ENCODE assay signal across 18 cellular contexts in the genomic region with DNA sequence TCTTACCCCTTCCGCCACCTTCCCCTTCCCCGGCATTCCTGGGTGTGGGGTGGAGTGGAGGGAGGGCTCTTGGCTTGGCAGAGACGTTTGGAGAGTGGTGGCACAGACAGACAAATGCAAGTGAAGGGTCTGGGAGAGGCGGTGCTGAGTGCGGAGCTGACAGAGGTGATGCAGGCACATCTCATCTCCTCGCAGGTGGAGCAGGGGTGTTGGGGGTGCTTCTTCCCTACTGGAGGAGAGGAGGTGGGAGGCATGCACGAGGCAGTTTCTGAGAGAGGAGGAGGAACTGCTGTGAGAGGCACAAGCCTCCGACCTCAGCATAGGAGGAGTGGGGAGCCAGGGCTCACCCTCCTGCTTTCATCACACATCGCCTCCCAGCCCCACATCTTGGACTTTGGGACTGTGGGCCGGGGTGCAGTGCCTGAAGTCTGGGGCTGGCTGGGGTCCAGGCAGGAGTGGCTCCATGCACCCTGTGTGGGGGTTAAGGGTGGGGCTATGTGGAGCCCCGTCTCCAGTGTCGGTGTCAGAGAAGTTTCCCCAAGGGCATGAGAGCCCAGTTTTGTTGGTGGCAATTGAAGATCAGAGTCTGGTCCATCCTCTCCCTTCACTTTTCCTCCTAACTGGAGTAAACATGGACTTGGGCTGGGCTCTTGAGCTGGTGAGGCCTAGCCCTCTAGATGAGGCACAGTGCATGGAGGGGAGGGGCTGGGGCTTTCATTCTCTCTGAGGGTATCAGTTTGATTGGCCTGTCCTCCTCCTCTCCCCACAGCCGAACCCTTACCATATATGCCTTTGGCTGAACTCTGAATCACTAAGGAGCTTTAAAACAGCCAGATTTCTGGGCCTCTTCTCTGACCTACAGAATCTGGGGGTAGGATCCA. TPM values are rescaled to one million over a fixed set of nuclear protein-coding genes. Genes with fewer than 3 reads are reported as not detected.
A peak's percentile ranks its signal among the peaks of the same experiment; 100 is the strongest.
DNase-seq lines count a peak whose midpoint lies in the region; ATAC-seq and TF ChIP-seq lines count a peak whose summit lies in the region.
"Had no signal": no experiment of that assay in that cellular context is flagged by ENCODE, and none has a peak within 500 bp of the region (broad histone marks: within the 10 kb centered on the region; RNA-seq: fewer than 3 reads in every experiment).

No MANE protein-coding gene starts in this region.

- no peaks in the 10 kb centered on the region for H3K27me3 ChIP-seq in right lobe of liver

- CTCF ChIA-PET in activated CD8-positive, alpha-beta memory T cell treated with anti-CD3 and anti-CD28 coated beads, Interleukin-2, amount 10 ng/mL, durations not matched to agents 7 days and 5 days (lab: Charles Lee): interaction anchor here (0.6 to 0.8 kb wide), 2 partner anchors 9 to 186 kb away, joined by 3 read pairs; no protein-coding TSS in a partner anchor

- H3K27me3 Mint-ChIP-seq in activated naive CD8-positive, alpha-beta T cell treated with anti-CD3 and anti-CD28 coated beads, Interleukin-2, amount 10 ng/mL, durations not matched to agents 7 days and 5 days: peaks cover 51% of the 10 kb centered on the region
- H3K27me3 Mint-ChIP-seq in activated naive CD8-positive, alpha-beta T cell treated with anti-CD3 and anti-CD28 coated beads for 36 hours: peaks cover 50% of the 10 kb centered on the region
- peaks cover 34% of the 10 kb centered on the region for H3K27me3 Mint-ChIP-seq in activated naive CD8-positive, alpha-beta T cell treated with anti-CD3 and anti-CD28 coated beads, Interleukin-2, amount 50 U/mL, for 24 hours
- peaks cover 66% of the 10 kb centered on the region for H3K27me3 Mint-ChIP-seq in type B pancreatic cell
- H3K27me3 Mint-ChIP-seq in activated CD8-positive, alpha-beta memory T cell treated with anti-CD3 and anti-CD28 coated beads, Interleukin-2, amount 10 ng/mL, durations not matched to agents 7 days and 5 days: peaks cover 62% of the 10 kb centered on the region

- TF ChIP-seq CTCF in right lobe of liver (IDR thresholded peaks at IDR 0.05) (no peak), type B pancreatic cell (conservative IDR thresholded peaks at IDR 0.05) (no peak)

- intact Hi-C loops in right lobe of liver (cut with DNase I): no loop called here

- peak overlapping the region; percentile 32 for H3K27ac Mint-ChIP-seq in activated naive CD8-positive, alpha-beta T cell treated with anti-CD3 and anti-CD28 coated beads, Interleukin-2, amount 10 ng/mL, durations not matched to agents 7 days and 5 days
- no peak overlapping the region for H3K27ac Mint-ChIP-seq in activated naive CD8-positive, alpha-beta T cell treated with anti-CD3 and anti-CD28 coated beads for 36 hours
- no peak overlapping the region for H3K27ac Mint-ChIP-seq in activated naive CD8-positive, alpha-beta T cell treated with anti-CD3 and anti-CD28 coated beads, Interleukin-2, amount 50 U/mL, for 24 hours
- peak overlapping the region; percentile 7 for H3K27ac Mint-ChIP-seq in type B pancreatic cell
- no peak overlapping the region for H3K27ac Mint-ChIP-seq in activated CD8-positive, alpha-beta memory T cell treated with anti-CD3 and anti-CD28 coated beads, Interleukin-2, amount 10 ng/mL, durations not matched to agents 7 days and 5 days
- H3K27ac Mint-ChIP-seq: activated naive CD4-positive, alpha-beta T cell treated with anti-CD3 and anti-CD28 coated beads, Interleukin-2, amount 10 ng/mL, durations not matched to agents 7 days and 5 days had no signal

- peaks cover 0 to 49% (median 19%) of the 10 kb centered on the region in 4 donors for H3K4me1 ChIP-seq in right lobe of liver
- H3K4me1 ChIP-seq: SJCRH30 had no signal

- POLR2A ChIA-PET in activated naive CD8-positive, alpha-beta T cell treated with anti-CD3 and anti-CD28 coated beads, Interleukin-2, amount 10 ng/mL, durations not matched to agents 7 days and 5 days (lab: Charles Lee): no interaction called here

- TF ChIP-seq POLR2A in right lobe of liver (IDR thresholded peaks at IDR 0.05): no peak

- peak overlapping the region; percentile 60 to 71 (median 69) for H3K27ac ChIP-seq in right lobe of liver
- H3K27ac ChIP-seq: left lung, neutrophil, SJCRH30 had no signal

- H3K4me1 Mint-ChIP-seq in activated naive CD8-positive, alpha-beta T cell treated with anti-CD3 and anti-CD28 coated beads, Interleukin-2, amount 10 ng/mL, durations not matched to agents 7 days and 5 days: peaks cover 7% of the 10 kb centered on the region
- peaks cover 9% of the 10 kb centered on the region for H3K4me1 Mint-ChIP-seq in activated naive CD8-positive, alpha-beta T cell treated with anti-CD3 and anti-CD28 coated beads for 36 hours
- peaks cover 5% of the 10 kb centered on the region for H3K4me1 Mint-ChIP-seq in activated naive CD8-positive, alpha-beta T cell treated with anti-CD3 and anti-CD28 coated beads, Interleukin-2, amount 50 U/mL, for 24 hours
- peaks cover 14% of the 10 kb centered on the region for H3K4me1 Mint-ChIP-seq in type B pancreatic cell (ENCODE audit: unreplicated experiment)
- peaks cover 17% of the 10 kb centered on the region for H3K4me1 Mint-ChIP-seq in activated CD8-positive, alpha-beta memory T cell treated with anti-CD3 and anti-CD28 coated beads, Interleukin-2, amount 10 ng/mL, durations not matched to agents 7 days and 5 days

- no peaks in the 10 kb centered on the region for H3K9me3 ChIP-seq in right lobe of liver
- H3K9me3 ChIP-seq: left lung, neutrophil, SJCRH30 had no signal

- H3K36me3 Mint-ChIP-seq in activated naive CD8-positive, alpha-beta T cell treated with anti-CD3 and anti-CD28 coated beads, Interleukin-2, amount 10 ng/mL, durations not matched to agents 7 days and 5 days: no peaks in the 10 kb centered on the region
- no peaks in the 10 kb centered on the region for H3K36me3 Mint-ChIP-seq in activated naive CD8-positive, alpha-beta T cell treated with anti-CD3 and anti-CD28 coated beads for 36 hours
- no peaks in the 10 kb centered on the region for H3K36me3 Mint-ChIP-seq in activated naive CD8-positive, alpha-beta T cell treated with anti-CD3 and anti-CD28 coated beads, Interleukin-2, amount 50 U/mL, for 24 hours (ENCODE audit: low read depth)
- H3K36me3 Mint-ChIP-seq in type B pancreatic cell: no peaks in the 10 kb centered on the region
- H3K36me3 Mint-ChIP-seq in activated CD8-positive, alpha-beta memory T cell treated with anti-CD3 and anti-CD28 coated beads, Interleukin-2, amount 10 ng/mL, durations not matched to agents 7 days and 5 days: no peaks in the 10 kb centered on the region
- H3K36me3 Mint-ChIP-seq: activated naive CD4-positive, alpha-beta T cell treated with anti-CD3 and anti-CD28 coated beads, Interleukin-2, amount 10 ng/mL, durations not matched to agents 7 days and 5 days had no signal

- ATAC-seq in activated naive CD8-positive, alpha-beta T cell treated with anti-CD3 and anti-CD28 coated beads, Interleukin-2, amount 10 ng/mL, durations not matched to agents 7 days and 5 days (ENCODE audit: low read depth): no peak
- ATAC-seq in activated naive CD8-positive, alpha-beta T cell treated with anti-CD3 and anti-CD28 coated beads, Interleukin-2, amount 50 U/mL, for 24 hours: peak; percentile 33
- peak; percentile 12 to 55 (median 34) for ATAC-seq in right lobe of liver
- ATAC-seq in activated CD8-positive, alpha-beta memory T cell treated with anti-CD3 and anti-CD28 coated beads, Interleukin-2, amount 10 ng/mL, durations not matched to agents 7 days and 5 days: no peak
- no peak for ATAC-seq in GM19455 (IDR thresholded peaks at IDR 0.05; ENCODE audit: unreplicated experiment)
- ATAC-seq: left lung had no signal

- no peaks in the 10 kb centered on the region for H3K36me3 ChIP-seq in right lobe of liver
- H3K36me3 ChIP-seq: left lung, neutrophil, SJCRH30 had no signal

- 13% methylated on average over 4 of the region's 13 CpGs for WGBS in right lobe of liver (ENCODE audit: insufficient coverage, low coverage, low lambda C conversion rate, missing lambda C conversion rate)

- no peaks in the 10 kb centered on the region for H3K9me3 Mint-ChIP-seq in activated naive CD8-positive, alpha-beta T cell treated with anti-CD3 and anti-CD28 coated beads, Interleukin-2, amount 10 ng/mL, durations not matched to agents 7 days and 5 days
- no peaks in the 10 kb centered on the region for H3K9me3 Mint-ChIP-seq in activated naive CD8-positive, alpha-beta T cell treated with anti-CD3 and anti-CD28 coated beads for 36 hours
- H3K9me3 Mint-ChIP-seq in activated naive CD8-positive, alpha-beta T cell treated with anti-CD3 and anti-CD28 coated beads, Interleukin-2, amount 50 U/mL, for 24 hours: no peaks in the 10 kb centered on the region
- no peaks in the 10 kb centered on the region for H3K9me3 Mint-ChIP-seq in type B pancreatic cell
- H3K9me3 Mint-ChIP-seq in activated CD8-positive, alpha-beta memory T cell treated with anti-CD3 and anti-CD28 coated beads, Interleukin-2, amount 10 ng/mL, durations not matched to agents 7 days and 5 days (ENCODE audit: low read depth): no peaks in the 10 kb centered on the region
- H3K9me3 Mint-ChIP-seq: activated naive CD4-positive, alpha-beta T cell treated with anti-CD3 and anti-CD28 coated beads, Interleukin-2, amount 10 ng/mL, durations not matched to agents 7 days and 5 days had no signal

- no peak for DNase-seq in activated naive CD8-positive, alpha-beta T cell treated with anti-CD3 and anti-CD28 coated beads, Interleukin-2, amount 10 ng/mL, durations not matched to agents 7 days and 5 days
- no peak for DNase-seq in activated naive CD8-positive, alpha-beta T cell treated with anti-CD3 and anti-CD28 coated beads for 36 hours
- DNase-seq in activated naive CD8-positive, alpha-beta T cell treated with anti-CD3 and anti-CD28 coated beads, Interleukin-2, amount 50 U/mL, for 24 hours: no peak
- peak; percentile 57 to 86 (median 82) for DNase-seq in right lobe of liver
- DNase-seq in type B pancreatic cell (ENCODE audit: extremely low spot score, unreplicated experiment): no peak
- DNase-seq in activated CD8-positive, alpha-beta memory T cell treated with anti-CD3 and anti-CD28 coated beads, Interleukin-2, amount 10 ng/mL, durations not matched to agents 7 days and 5 days: no peak
- no peak for DNase-seq in NK-92 treated with Interleukin-12 subunit alpha and Interleukin-12 subunit beta, amount 100 ng/mL, for 24 hours (lab: John Stamatoyannopoulos, UW)
- DNase-seq: activated naive CD4-positive, alpha-beta T cell treated with anti-CD3 and anti-CD28 coated beads, Interleukin-2, amount 10 ng/mL, durations not matched to agents 7 days and 5 days; hippocampal formation; left lung; NCI-H2029; SJCRH30 had no signal

- H3K4me3 Mint-ChIP-seq in activated naive CD8-positive, alpha-beta T cell treated with anti-CD3 and anti-CD28 coated beads, Interleukin-2, amount 10 ng/mL, durations not matched to agents 7 days and 5 days: no peak overlapping the region
- H3K4me3 Mint-ChIP-seq in activated naive CD8-positive, alpha-beta T cell treated with anti-CD3 and anti-CD28 coated beads for 36 hours: no peak overlapping the region
- no peak overlapping the region for H3K4me3 Mint-ChIP-seq in activated naive CD8-positive, alpha-beta T cell treated with anti-CD3 and anti-CD28 coated beads, Interleukin-2, amount 50 U/mL, for 24 hours
- H3K4me3 Mint-ChIP-seq in type B pancreatic cell: peak overlapping the region; percentile 39
- no peak overlapping the region for H3K4me3 Mint-ChIP-seq in activated CD8-positive, alpha-beta memory T cell treated with anti-CD3 and anti-CD28 coated beads, Interleukin-2, amount 10 ng/mL, durations not matched to agents 7 days and 5 days
- H3K4me3 Mint-ChIP-seq: activated naive CD4-positive, alpha-beta T cell treated with anti-CD3 and anti-CD28 coated beads, Interleukin-2, amount 10 ng/mL, durations not matched to agents 7 days and 5 days had no signal

- H3K4me3 ChIP-seq in right lobe of liver: peak overlapping the region in 2 of 3 donors; percentile 7 to 15
- H3K4me3 ChIP-seq: left lung, SJCRH30 had no signal

RNA-seq across cellular contexts. Expression of a gene that starts 20.2 kb away (rescaled TPM):
- total RNA-seq in activated naive CD8-positive, alpha-beta T cell treated with anti-CD3 and anti-CD28 coated beads, Interleukin-2, amount 10 ng/mL, durations not matched to agents 7 days and 5 days: not detected
- total RNA-seq in activated naive CD8-positive, alpha-beta T cell treated with anti-CD3 and anti-CD28 coated beads for 36 hours: not detected
- 100 to 1,000 TPM; 145 to 348 (median 185) TPM for total RNA-seq in right lobe of liver
- total RNA-seq in type B pancreatic cell (ENCODE audit: low replicate concordance): 0.12 TPM in 1 of 2 replicates, not detected in the other
- total RNA-seq in activated CD8-positive, alpha-beta memory T cell treated with anti-CD3 and anti-CD28 coated beads, Interleukin-2, amount 10 ng/mL, durations not matched to agents 7 days and 5 days: not detected
- total RNA-seq: A172, chondrocyte, epithelial cell of proximal tubule, left lung, SJCRH30, skeletal muscle tissue had no signal

RNA-seq across cellular contexts. Expression of a gene that starts 30.7 kb away (rescaled TPM):
- total RNA-seq in activated naive CD8-positive, alpha-beta T cell treated with anti-CD3 and anti-CD28 coated beads, Interleukin-2, amount 10 ng/mL, durations not matched to agents 7 days and 5 days: under 1 TPM; 0.47 to 0.62 TPM
- total RNA-seq in activated naive CD8-positive, alpha-beta T cell treated with anti-CD3 and anti-CD28 coated beads for 36 hours: 1 to 10 TPM; 1.4 to 1.5 TPM
- total RNA-seq in right lobe of liver: 1 to 10 TPM; 2.1 to 7.9 (median 5.2) TPM
- total RNA-seq in type B pancreatic cell (ENCODE audit: low replicate concordance): 1.1 and 2.9 TPM in 2 replicates
- total RNA-seq in activated CD8-positive, alpha-beta memory T cell treated with anti-CD3 and anti-CD28 coated beads, Interleukin-2, amount 10 ng/mL, durations not matched to agents 7 days and 5 days: under 1 TPM; 0.50 to 0.66 TPM
- total RNA-seq: A172, epithelial cell of proximal tubule, SJCRH30 had no signal

RNA-seq across cellular contexts. Expression of a gene that starts 34.6 kb away (rescaled TPM):
- not detected for total RNA-seq in activated naive CD8-positive, alpha-beta T cell treated with anti-CD3 and anti-CD28 coated beads, Interleukin-2, amount 10 ng/mL, durations not matched to agents 7 days and 5 days
- total RNA-seq in activated naive CD8-positive, alpha-beta T cell treated with anti-CD3 and anti-CD28 coated beads for 36 hours: under 1 TPM; 0.12 to 0.14 TPM
- total RNA-seq in right lobe of liver (1 to 10 TPM in 2 of 6 experiments, under 1 TPM in 4; 0.83 to 1.6 (median 0.87) TPM), type B pancreatic cell (ENCODE audit: low replicate concordance) (0.93 and 1.7 TPM in 2 replicates)
- under 1 TPM; 0.20 to 0.80 TPM for total RNA-seq in activated CD8-positive, alpha-beta memory T cell treated with anti-CD3 and anti-CD28 coated beads, Interleukin-2, amount 10 ng/mL, durations not matched to agents 7 days and 5 days
- total RNA-seq: A172, SJCRH30, skeletal muscle tissue had no signal

RNA-seq across cellular contexts. Expression of a gene that starts 48.6 kb away (rescaled TPM):
- 10 to 100 TPM; 42.2 to 43.7 TPM for total RNA-seq in activated naive CD8-positive, alpha-beta T cell treated with anti-CD3 and anti-CD28 coated beads, Interleukin-2, amount 10 ng/mL, durations not matched to agents 7 days and 5 days
- total RNA-seq in activated naive CD8-positive, alpha-beta T cell treated with anti-CD3 and anti-CD28 coated beads for 36 hours: 10 to 100 TPM; 55.8 to 56.1 TPM
- total RNA-seq in right lobe of liver (100 to 1,000 TPM in 2 of 6 experiments, 10 to 100 TPM in 4; 50.7 to 107 (median 62.4) TPM), type B pancreatic cell (ENCODE audit: low replicate concordance) (47.8 and 52.3 TPM in 2 replicates)
- total RNA-seq in activated CD8-positive, alpha-beta memory T cell treated with anti-CD3 and anti-CD28 coated beads, Interleukin-2, amount 10 ng/mL, durations not matched to agents 7 days and 5 days: 10 to 100 TPM; 54.0 to 60.0 TPM

Comparison
In these comparisons a context has a peak if more than half of its experiments do, and no peak if none do; other contexts are left out.
1. ATAC-seq: peak in activated naive CD8-positive, alpha-beta T cell treated with anti-CD3 and anti-CD28 coated beads, Interleukin-2, amount 50 U/mL, for 24 hours (single experiment) and right lobe of liver (4 of 4); none in activated naive CD8-positive, alpha-beta T cell treated with anti-CD3 and anti-CD28 coated beads, Interleukin-2, amount 10 ng/mL, durations not matched to agents 7 days and 5 days (single experiment), activated CD8-positive, alpha-beta memory T cell treated with anti-CD3 and anti-CD28 coated beads, Interleukin-2, amount 10 ng/mL, durations not matched to agents 7 days and 5 days (single experiment) and GM19455 (single experiment).
2. H3K27ac Mint-ChIP-seq: peak in activated naive CD8-positive, alpha-beta T cell treated with anti-CD3 and anti-CD28 coated beads, Interleukin-2, amount 10 ng/mL, durations not matched to agents 7 days and 5 days (single experiment) and type B pancreatic cell (single experiment); none in activated naive CD8-positive, alpha-beta T cell treated with anti-CD3 and anti-CD28 coated beads for 36 hours (single experiment), activated naive CD8-positive, alpha-beta T cell treated with anti-CD3 and anti-CD28 coated beads, Interleukin-2, amount 50 U/mL, for 24 hours (single experiment) and activated CD8-positive, alpha-beta memory T cell treated with anti-CD3 and anti-CD28 coated beads, Interleukin-2, amount 10 ng/mL, durations not matched to agents 7 days and 5 days (single experiment).
3. DNase-seq: peak in right lobe of liver (3 of 3); none in activated naive CD8-positive, alpha-beta T cell treated with anti-CD3 and anti-CD28 coated beads, Interleukin-2, amount 10 ng/mL, durations not matched to agents 7 days and 5 days (single experiment), activated naive CD8-positive, alpha-beta T cell treated with anti-CD3 and anti-CD28 coated beads for 36 hours (single experiment), activated naive CD8-positive, alpha-beta T cell treated with anti-CD3 and anti-CD28 coated beads, Interleukin-2, amount 50 U/mL, for 24 hours (single experiment), type B pancreatic cell (single experiment), activated CD8-positive, alpha-beta memory T cell treated with anti-CD3 and anti-CD28 coated beads, Interleukin-2, amount 10 ng/mL, durations not matched to agents 7 days and 5 days (single experiment) and NK-92 treated with Interleukin-12 subunit alpha and Interleukin-12 subunit beta, amount 100 ng/mL, for 24 hours (single experiment).
4. RNA of a gene that starts 20.2 kb away (total RNA-seq): 145 to 348 TPM in right lobe of liver; 0.12 TPM in type B pancreatic cell, not detected in activated naive CD8-positive, alpha-beta T cell treated with anti-CD3 and anti-CD28 coated beads, Interleukin-2, amount 10 ng/mL, durations not matched to agents 7 days and 5 days, not detected in activated naive CD8-positive, alpha-beta T cell treated with anti-CD3 and anti-CD28 coated beads for 36 hours and not detected in activated CD8-positive, alpha-beta memory T cell treated with anti-CD3 and anti-CD28 coated beads, Interleukin-2, amount 10 ng/mL, durations not matched to agents 7 days and 5 days; every median in the first group is over 100 times any median in the second.